ENCODE assay signal across 22 cellular contexts in genomic region chr3:53234130-53234840, GRCh38. TPM values are rescaled to one million over a fixed set of nuclear protein-coding genes. Genes with fewer than 3 reads are reported as not detected.
DNase-seq lines count a peak whose midpoint lies in the region; ATAC-seq, FAIRE-seq and TF ChIP-seq lines count a peak whose summit lies in the region.
"Had no signal": no experiment of that assay in that cellular context is flagged by ENCODE, and none has a peak within 500 bp of the region (broad histone marks: within the 10 kb centered on the region; RNA-seq: fewer than 3 reads in every experiment).

No MANE protein-coding gene starts in this region.

- H3K27ac ChIP-seq in A549, result peak overlapping the region; percentile 100
- H3K27ac ChIP-seq in gastroesophageal sphincter, result peak overlapping the region in 3 of 4 donors; percentile 49 to 78 (median 71)
- H3K27ac ChIP-seq: brain microvascular endothelial cell, stomach had no signal

- CTCF ChIA-PET in A549 (lab: Yijun Ruan, JAX), result interaction anchor here (1.0 to 7.7 kb wide), 4 partner anchors 9 to 39 kb away, joined by 3 to 69 read pairs (median 4); no protein-coding TSS in a partner anchor

- POLR2A ChIA-PET in A549 (lab: Yijun Ruan, JAX), result interaction anchor here (1.0 kb wide), 1 partner anchor 20 kb away, joined by 3 read pairs; no protein-coding TSS in a partner anchor

- WGBS in A549 (ENCODE audit: missing lambda C conversion rate), result 78% methylated on average over 10 of the region's 15 CpGs
- WGBS in gastroesophageal sphincter (ENCODE audit: low coverage in 1 of 2), 2 donors, result 95% methylated on average over 8 of the region's 15 CpGs; no CpG with 5 or more reads in 1 of the 2 donors

- DNase-seq in 8988T (peak; percentile 16), A549 (ENCODE audit: low read depth in 1 of 2, low spot score in 1 of 2) (no peak), HTR-8/SVneo (ENCODE audit: insufficient read length, low spot score) (no peak), cortex of kidney (lab: John Stamatoyannopoulos, UW) (no peak)
- DNase-seq: activated CD8-positive, alpha-beta memory T cell treated with anti-CD3 and anti-CD28 coated beads, Interleukin-2, amount 50 U/mL, for 48 hours; activated naive CD4-positive, alpha-beta T cell treated with anti-CD3 and anti-CD28 coated beads, Interleukin-2, amount 50 U/mL, for 16 hours; brain microvascular endothelial cell; Calu3; dermis blood vessel endothelial cell; foreskin melanocyte; NCI-H1694 treated with DMSO at 0.1 percent for 48 hours; NCI-H2227 treated with DMSO at 0.1 percent for 48 hours; PC-3; stomach; T-helper 9 cell had no signal

- TF ChIP-seq EP300 in A549 (IDR thresholded peaks at IDR 0.05) (no peak), gastroesophageal sphincter (IDR thresholded peaks at IDR 0.05) (no peak)

- H3K4me2 ChIP-seq in A549, result peak overlapping the region; percentile 77; the same call in 1 of the 3 replicates

- H3K27me3 ChIP-seq in gastroesophageal sphincter, result no peaks in the 10 kb centered on the region
- H3K27me3 ChIP-seq: brain microvascular endothelial cell, stomach, upper lobe of left lung had no signal

- no peak overlapping the region for H3K4me3 ChIP-seq in A549
- H3K4me3 ChIP-seq in gastroesophageal sphincter, result no peak overlapping the region
- H3K4me3 ChIP-seq: stomach, upper lobe of left lung had no signal

- FAIRE-seq in A549 (lab: Jason Lieb, UNC) (no peak), HTR-8/SVneo (lab: Jason Lieb, UNC) (peak; percentile 9)
- FAIRE-seq: H54, keratinocyte had no signal

- H3K9me3 ChIP-seq in A549, result no peaks in the 10 kb centered on the region
- no peaks in the 10 kb centered on the region for H3K9me3 ChIP-seq in gastroesophageal sphincter
- H3K9me3 ChIP-seq: stomach, upper lobe of left lung had no signal

- TF ChIP-seq RAD21 in A549 (conservative IDR thresholded peaks at IDR 0.05 in 1 of 2, IDR thresholded peaks at IDR 0.05 in 1 of 2), result no peak

- ATAC-seq in A549 (no peak), gastroesophageal sphincter (no peak), HG02870 (IDR thresholded peaks at IDR 0.05; ENCODE audit: unreplicated experiment) (no peak), HG02588 (IDR thresholded peaks at IDR 0.05; ENCODE audit: unreplicated experiment) (no peak)
- ATAC-seq: activated CD4-positive, CD25-positive, alpha-beta regulatory T cell treated with anti-CD3 and anti-CD28 coated beads, Interleukin-2, amount 50 U/mL, for 24 hours; PC-3 had no signal

- H3K4me1 ChIP-seq in A549 (peaks cover 97% of the 10 kb centered on the region), gastroesophageal sphincter (peaks cover 0 to 42% (median 24%) of the 10 kb centered on the region in 3 donors)

- TF ChIP-seq CTCF in A549 (IDR thresholded peaks at IDR 0.05) (no peak), gastroesophageal sphincter (IDR thresholded peaks at IDR 0.05) (no peak)

- H3K36me3 ChIP-seq in gastroesophageal sphincter, result peaks cover 0 to 100% of the 10 kb centered on the region in 2 donors

- TF ChIP-seq POLR2A in A549 (IDR thresholded peaks at IDR 0.05; ENCODE audit: low read length) (no peak), gastroesophageal sphincter (IDR thresholded peaks at IDR 0.05) (no peak)

TF ChIP-seq in A549, 52 proteins besides CTCF, POLR2A, EP300 and RAD21:
- TF ChIP-seq FOSL2 (IDR thresholded peaks at IDR 0.05) (no peak), FOSL2 (CRISPR knock-in tag; IDR thresholded peaks at IDR 0.05) (no peak), MAZ (IDR thresholded peaks at IDR 0.05; ENCODE audit: borderline replicate concordance, low read depth, low read length) (no peak), TFCP2L1 (CRISPR knock-in tag; IDR thresholded peaks at IDR 0.05) (no peak), MYC (IDR thresholded peaks at IDR 0.05; ENCODE audit: borderline replicate concordance, low read length) (no peak), KDM5A (IDR thresholded peaks at IDR 0.05) (no peak), EHF (CRISPR knock-in tag; IDR thresholded peaks at IDR 0.05) (no peak), RARB (CRISPR knock-in tag; IDR thresholded peaks at IDR 0.05) (no peak), HOXB5 (CRISPR knock-in tag; IDR thresholded peaks at IDR 0.05) (no peak), CHD4 (IDR thresholded peaks at IDR 0.05; ENCODE audit: borderline replicate concordance) (no peak), REST (IDR thresholded peaks at IDR 0.05) (no peak), E2F6 (IDR thresholded peaks at IDR 0.05; ENCODE audit: borderline replicate concordance, low read depth) (no peak)
- TF ChIP-seq, protein P1, sequence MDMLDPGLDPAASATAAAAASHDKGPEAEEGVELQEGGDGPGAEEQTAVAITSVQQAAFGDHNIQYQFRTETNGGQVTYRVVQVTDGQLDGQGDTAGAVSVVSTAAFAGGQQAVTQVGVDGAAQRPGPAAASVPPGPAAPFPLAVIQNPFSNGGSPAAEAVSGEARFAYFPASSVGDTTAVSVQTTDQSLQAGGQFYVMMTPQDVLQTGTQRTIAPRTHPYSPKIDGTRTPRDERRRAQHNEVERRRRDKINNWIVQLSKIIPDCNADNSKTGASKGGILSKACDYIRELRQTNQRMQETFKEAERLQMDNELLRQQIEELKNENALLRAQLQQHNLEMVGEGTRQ (IDR thresholded peaks at IDR 0.05), result no peak
TF ChIP-seq in A549: peak in this region for 0.

RNA-seq across cellular contexts. Expression of gene TKT, which starts 21.5 kb away (rescaled TPM):
- polyA plus RNA-seq in A549 (2011; rRNA removed), result 628 and 740 TPM in 2 replicates
- 788 and 1,278 TPM in 2 replicates for polyA plus RNA-seq in A549 (2012; cell fraction: cytosol; rRNA removed)
- polyA plus RNA-seq in A549 (2012; cell fraction: nucleus; rRNA removed), result 1,392 and 1,832 TPM in 2 replicates
- 1,284 to 1,468 TPM (median 1,457 TPM) in 3 replicates for polyA plus RNA-seq in A549 (2017; fragmentation: RNase III; extraction: RNeasy Plus Mini Kit Qiagen cat#74134 plus additional on column Dnase treatment)
- polyA minus RNA-seq in A549 (2011; rRNA and poly(A)+ RNA removed), result 615 and 777 TPM in 2 replicates
- total RNA-seq in gastroesophageal sphincter, result 100 to 1,000 TPM; 218 to 386 (median 278) TPM
